Comparison of ENCODE assay signal across 15 cellular contexts in the genomic region with DNA sequence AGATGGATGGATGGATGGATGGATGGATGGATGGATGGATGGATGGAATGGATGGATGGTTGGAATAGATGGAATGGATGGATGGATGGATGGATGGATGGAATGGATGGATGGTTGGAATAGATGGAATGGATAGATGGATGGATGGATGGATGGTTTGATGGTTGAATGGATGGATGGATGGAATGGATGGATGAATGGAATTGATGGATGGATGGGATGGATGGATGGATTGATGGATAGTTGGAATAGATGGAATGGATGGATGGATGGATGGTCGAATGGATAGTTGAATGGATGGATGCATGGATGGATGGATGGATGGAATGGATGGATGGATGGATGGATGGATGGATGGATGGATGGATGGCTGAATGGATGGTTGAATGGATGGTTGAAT. TPM values are rescaled to one million over a fixed set of nuclear protein-coding genes. Genes with fewer than 3 reads are reported as not detected.
DNase-seq lines count a peak whose midpoint lies in the region; ATAC-seq, FAIRE-seq and TF ChIP-seq lines count a peak whose summit lies in the region.
"Not testable (repeated sequence)": the region's sequence is repeated elsewhere in the genome, so short reads cannot be mapped to it uniquely, and the experiment has no call there.
"Had no signal": no experiment of that assay in that cellular context is flagged by ENCODE, and none has a peak within 500 bp of the region (broad histone marks: within the 10 kb centered on the region; RNA-seq: fewer than 3 reads in every experiment).

No MANE protein-coding gene starts in this region.

- not testable (repeated sequence) for H3K4me3 ChIP-seq in A549; GM12878; bronchial epithelial cell (ENCODE audit: low read depth, low read length)

- H4K20me1 ChIP-seq in GM12878 (ENCODE audit: control insufficient read depth, insufficient read depth): not testable (repeated sequence)

- not testable (repeated sequence) for H3K36me3 ChIP-seq in GM12878 (ENCODE audit: control insufficient read depth in 2 of 2, insufficient read depth in 2 of 2, low read length in 1 of 2); bronchial epithelial cell (ENCODE audit: control insufficient read depth, insufficient read depth, low read length)

- DNase-seq in A549 (ENCODE audit: low read depth in 1 of 2, low spot score in 1 of 2); GM12892 (ENCODE audit: insufficient read length); HTR-8/SVneo (ENCODE audit: insufficient read length, low spot score); GM12878 (ENCODE audit: low read depth, low spot score); bronchial epithelial cell (ENCODE audit: low read depth): not testable (repeated sequence)
- peak; percentile 9 for DNase-seq in iPS-NIHi11 (ENCODE audit: low spot score)

- not testable (repeated sequence) for H3K9me3 ChIP-seq in A549; GM12878 (replicated peaks; ENCODE audit: control insufficient read depth, insufficient read depth, low read length)

- not testable (repeated sequence) for TF ChIP-seq EP300 in A549 (IDR thresholded peaks at IDR 0.05); GM12878 (IDR thresholded peaks at IDR 0.05; ENCODE audit: borderline replicate concordance in 1 of 2, control insufficient read depth in 1 of 2, low read depth in 2 of 2, low read length in 2 of 2)

- POLR2A ChIA-PET in A549 (lab: Yijun Ruan, JAX); GM12878 (lab: Charles Lee): not testable (repeated sequence)

- not testable (repeated sequence) for TF ChIP-seq CTCF in A549 (IDR thresholded peaks at IDR 0.05); GM12878 (IDR thresholded peaks at IDR 0.05 in 2 of 3, conservative IDR thresholded peaks at IDR 0.05 in 1 of 3; ENCODE audit: control insufficient read depth in 2 of 3, extremely low read depth in 1 of 3, insufficient read depth in 1 of 3, low read depth in 3 of 3, low read length in 3 of 3); bronchial epithelial cell (IDR thresholded peaks at IDR 0.05; ENCODE audit: insufficient read depth, low read length, severe bottlenecking)

- not testable (repeated sequence) for H3K4me2 ChIP-seq in A549; GM12878 (ENCODE audit: control insufficient read depth, insufficient read depth)

- 0% methylated on average over 1 of the region's 1 CpG for WGBS in A549 (ENCODE audit: missing lambda C conversion rate)
- 0% methylated on average over 1 of the region's 1 CpG for WGBS in GM12878 (ENCODE audit: insufficient coverage, insufficient replicate concordance, low lambda C conversion rate, missing lambda C conversion rate)

- SMC1A ChIA-PET in GM12878 (lab: Charles Lee; ENCODE audit: uncharacterized antibody, unreplicated experiment): not testable (repeated sequence)

- H2AFZ ChIP-seq in GM12878 (ENCODE audit: control insufficient read depth, low read depth, low read length): not testable (repeated sequence)

- H3K9ac ChIP-seq in GM12878 (ENCODE audit: control insufficient read depth, insufficient read depth, low read length): not testable (repeated sequence)

- intact Hi-C loops in GM12878 (cut with micrococcal nuclease; ENCODE audit: unreplicated experiment): not testable (repeated sequence)

- H3K27ac ChIP-seq in A549; GM12878 (ENCODE audit: control insufficient read depth, insufficient read depth): not testable (repeated sequence)

- H3K79me2 ChIP-seq in GM12878 (ENCODE audit: control insufficient read depth, insufficient read depth, low read length): not testable (repeated sequence)

- RAD21 ChIA-PET in GM12878 (lab: Charles Lee; ENCODE audit: unreplicated experiment): not testable (repeated sequence)

- TF ChIP-seq RAD21 in A549 (conservative IDR thresholded peaks at IDR 0.05 in 1 of 2, IDR thresholded peaks at IDR 0.05 in 1 of 2); GM12878 (IDR thresholded peaks at IDR 0.05; ENCODE audit: insufficient read depth, low read depth, low read length): not testable (repeated sequence)

- not testable (repeated sequence) for H3K27me3 ChIP-seq in GM12878 (replicated peaks in 1 of 2; ENCODE audit: control insufficient read depth in 2 of 2, insufficient read depth in 2 of 2, low read length in 1 of 2); bronchial epithelial cell (ENCODE audit: control insufficient read depth, insufficient read depth, low read length)

- FAIRE-seq in A549 (lab: Jason Lieb, UNC): peak; percentile 36
- peak; percentile 81 for FAIRE-seq in GM12892 (lab: Jason Lieb, UNC)
- peak; percentile 83 for FAIRE-seq in HTR-8/SVneo (lab: Jason Lieb, UNC)
- peak; percentile 27 for FAIRE-seq in GM12878 (lab: Jason Lieb, UNC)
- peak; percentile 94 for FAIRE-seq in bronchial epithelial cell (lab: Jason Lieb, UNC)

- not testable (repeated sequence) for H3K4me1 ChIP-seq in A549; GM12878 (ENCODE audit: control insufficient read depth, insufficient read depth, low read length)

- in situ Hi-C loops in GM12878 (cut with MboI): not testable (repeated sequence)

- BruUV-seq in GM12878 (replicated peaks; lab: Mats Ljungman, UMichigan): not testable (repeated sequence)

- not testable (repeated sequence) for TF ChIP-seq POLR2A in A549 (IDR thresholded peaks at IDR 0.05; ENCODE audit: low read length); GM12892 (IDR thresholded peaks at IDR 0.05; ENCODE audit: low read depth, low read length); GM12878 (IDR thresholded peaks at IDR 0.05; ENCODE audit: low read depth, low read length)

- not testable (repeated sequence) for ATAC-seq in A549, GM12878

- CTCF ChIA-PET in A549 (lab: Yijun Ruan, JAX): interaction anchor here (0.9 kb wide), 1 partner anchor 57 kb away, joined by 3 read pairs; no protein-coding TSS in a partner anchor
- CTCF ChIA-PET in GM12878 (lab: Yijun Ruan, JAX): not testable (repeated sequence)

RNA-seq across cellular contexts. Expression of gene SLC22A12, which starts 4.9 kb away (rescaled TPM):
- polyA plus RNA-seq in A549 (2011; rRNA removed) (not detected in 2 replicates), A549 (2017; fragmentation: RNase III; extraction: RNeasy Plus Mini Kit Qiagen cat#74134 plus additional on column Dnase treatment) (not detected in 3 replicates), GM12878 (2011; rRNA removed) (not detected in 2 replicates), GM12878 (2014; fragmentation: Illumina TruSeq; extraction: Trizol) (not detected in 2 replicates), GM12878 (2014; fragmentation: Nextera tagmentation; extraction: Ambion mirVana) (not detected), GM12878 (2014; rRNA removed) (not detected in 2 replicates), GM12878 (2016; fragmentation: Nextera tagmentation; extraction: Ambion mirVana) (not detected)
- polyA plus RNA-seq in A549 (2012; cell fraction: cytosol; rRNA removed): not detected in 2 replicates
- not detected in 2 replicates for polyA plus RNA-seq in A549 (2012; cell fraction: nucleus; rRNA removed)
- polyA minus RNA-seq in A549 (2011; rRNA and poly(A)+ RNA removed): not detected in 2 replicates
- not detected for polyA plus RNA-seq in GM12892 (2012; ENCODE audit: missing spikeins)
- total RNA-seq in GM12878 (2013; cell fraction: nucleolus; rRNA removed): not detected in 2 replicates
- total RNA-seq in GM12878 (2014; rRNA removed) (not detected in 2 replicates), GM12878 (2014; rRNA removed; fragmentation: Illumina TruSeq; extraction: Trizol) (not detected in 2 replicates), GM12878 (2021) (not detected in 2 replicates), bronchial epithelial cell (not detected in 2 replicates)
- not detected for polyA plus RNA-seq in GM12878 (2011; ENCODE audit: low read depth)
- not detected in 2 replicates for polyA plus RNA-seq in GM12878 (2011; cell fraction: cytosol; rRNA removed)
- not detected in 2 replicates for polyA plus RNA-seq in GM12878 (2011; cell fraction: nucleus; rRNA removed)
- not detected in 2 replicates for polyA plus RNA-seq in GM12878 (2012)
- polyA minus RNA-seq in GM12878 (2011; rRNA and poly(A)+ RNA removed): not detected in 2 replicates
- polyA minus RNA-seq in GM12878 (2011; cell fraction: cytosol; rRNA and poly(A)+ RNA removed): not detected in 2 replicates
- not detected in 2 replicates for polyA minus RNA-seq in GM12878 (2011; cell fraction: nucleus; rRNA and poly(A)+ RNA removed)
- total RNA-seq: A172; A673; CD4-positive, alpha-beta memory T cell; CD4-positive, CD25-positive, alpha-beta regulatory T cell; CD8-positive, alpha-beta memory T cell; Daoy; G401 had no signal
- polyA plus RNA-seq: AG04450; CD14-positive monocyte; CD4-positive, alpha-beta memory T cell; CD4-positive, CD25-positive, alpha-beta regulatory T cell; CD8-positive, alpha-beta memory T cell had no signal

RNA-seq across cellular contexts. Expression of gene SLC22A11, which starts 40.2 kb away (rescaled TPM):
- polyA plus RNA-seq in A549 (2011; rRNA removed) (0.19 and 0.23 TPM in 2 replicates), A549 (2017; fragmentation: RNase III; extraction: RNeasy Plus Mini Kit Qiagen cat#74134 plus additional on column Dnase treatment) (0.07 to 0.17 TPM (median 0.16 TPM) in 3 replicates), GM12878 (2011; rRNA removed) (0.08 TPM in 1 of 2 replicates, not detected in the other), GM12878 (2014; fragmentation: Illumina TruSeq; extraction: Trizol) (not detected in 2 replicates), GM12878 (2014; fragmentation: Nextera tagmentation; extraction: Ambion mirVana) (not detected), GM12878 (2014; rRNA removed) (not detected in 2 replicates), GM12878 (2016; fragmentation: Nextera tagmentation; extraction: Ambion mirVana) (not detected)
- polyA plus RNA-seq in A549 (2012; cell fraction: cytosol; rRNA removed): 0.05 and 0.09 TPM in 2 replicates
- polyA plus RNA-seq in A549 (2012; cell fraction: nucleus; rRNA removed): 0.24 and 0.42 TPM in 2 replicates
- polyA minus RNA-seq in A549 (2011; rRNA and poly(A)+ RNA removed): 0.19 and 0.25 TPM in 2 replicates
- polyA plus RNA-seq in GM12892 (2012; ENCODE audit: missing spikeins): not detected
- not detected in 2 replicates for total RNA-seq in GM12878 (2013; cell fraction: nucleolus; rRNA removed)
- total RNA-seq in GM12878 (2014; rRNA removed) (not detected in 2 replicates), GM12878 (2014; rRNA removed; fragmentation: Illumina TruSeq; extraction: Trizol) (not detected in 2 replicates), GM12878 (2021) (not detected in 2 replicates), bronchial epithelial cell (not detected in 2 replicates)
- polyA plus RNA-seq in GM12878 (2011; ENCODE audit: low read depth): not detected
- 0.04 and 0.05 TPM in 2 replicates for polyA plus RNA-seq in GM12878 (2011; cell fraction: cytosol; rRNA removed)
- polyA plus RNA-seq in GM12878 (2011; cell fraction: nucleus; rRNA removed): 0.07 TPM in 1 of 2 replicates, not detected in the other
- polyA plus RNA-seq in GM12878 (2012): not detected in 2 replicates
- not detected in 2 replicates for polyA minus RNA-seq in GM12878 (2011; rRNA and poly(A)+ RNA removed)
- polyA minus RNA-seq in GM12878 (2011; cell fraction: cytosol; rRNA and poly(A)+ RNA removed): not detected in 2 replicates
- not detected in 2 replicates for polyA minus RNA-seq in GM12878 (2011; cell fraction: nucleus; rRNA and poly(A)+ RNA removed)
- total RNA-seq: A673; CD4-positive, alpha-beta memory T cell; CD4-positive, CD25-positive, alpha-beta regulatory T cell; CD8-positive, alpha-beta memory T cell; Daoy had no signal
- polyA plus RNA-seq: AG04450; CD14-positive monocyte; CD4-positive, alpha-beta memory T cell; CD4-positive, CD25-positive, alpha-beta regulatory T cell; CD8-positive, alpha-beta memory T cell had no signal
